ENCODE assay signal across 2 cellular contexts in the genomic region with DNA sequence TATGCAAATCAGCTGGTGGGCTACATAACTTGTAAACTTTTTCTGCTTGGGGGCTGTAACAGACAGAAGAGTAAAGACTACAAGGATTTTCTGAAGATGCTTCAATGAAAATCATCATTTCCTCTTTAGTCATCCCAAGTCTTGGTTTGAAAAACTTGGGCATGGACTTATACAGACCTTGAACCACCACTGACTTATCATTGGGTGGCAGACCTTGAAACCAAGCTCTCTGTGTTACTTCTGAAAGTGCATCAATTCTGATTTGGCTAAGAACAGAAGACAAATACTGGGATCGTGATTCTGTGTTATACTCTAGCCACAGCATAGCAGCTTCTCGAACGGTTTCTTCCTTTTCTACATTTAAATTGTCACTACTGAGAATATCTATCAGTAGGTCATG.
TF ChIP-seq lines count a peak whose summit lies in the region.

No MANE protein-coding gene starts in this region.

TF ChIP-seq in IMR-90, 13 proteins besides CTCF, POLR2A, EP300 and RAD21:
- TF ChIP-seq SMC3 (IDR thresholded peaks at IDR 0.05; ENCODE audit: low read depth, low read length): no peak

TF ChIP-seq in K562, 482 proteins besides CTCF, POLR2A, EP300 and RAD21:
- peak; percentile 67 for TF ChIP-seq TFE3 (CRISPR knock-in tag; IDR thresholded peaks at IDR 0.05)
- TF ChIP-seq ZNF518B (CRISPR knock-in tag; IDR thresholded peaks at IDR 0.05): no peak
- no peak for TF ChIP-seq ZNF232 (CRISPR knock-in tag; IDR thresholded peaks at IDR 0.05)
